ENCODE assay signal across 5 cellular contexts in genomic region chr1:89102055-89102454, GRCh38. TPM values are rescaled to one million over a fixed set of nuclear protein-coding genes. Genes with fewer than 3 reads are reported as not detected.
"Had no signal": no experiment of that assay in that cellular context is flagged by ENCODE, and none has a peak within 500 bp of the region (broad histone marks: within the 10 kb centered on the region; RNA-seq: fewer than 3 reads in every experiment).

No MANE protein-coding gene starts in this region.

- DNase-seq: H9, HCEC 1CT, IMR-90 had no signal

- H3K27ac Mint-ChIP-seq: GM23338 had no signal

- H3K4me3 Mint-ChIP-seq: GM23338, H9 had no signal

- ATAC-seq: GM23338 had no signal

RNA-seq across cellular contexts. Expression of gene GBP2, which starts 23.9 kb away (rescaled TPM):
- total RNA-seq: GM23338, H1, H9 had no signal

RNA-seq across cellular contexts. Expression of gene GBP1, which starts 37.0 kb away (rescaled TPM):
- total RNA-seq: GM23338, H1, H9 had no signal
